Comparison of ENCODE assay signal across 23 cellular contexts in the genomic region with DNA sequence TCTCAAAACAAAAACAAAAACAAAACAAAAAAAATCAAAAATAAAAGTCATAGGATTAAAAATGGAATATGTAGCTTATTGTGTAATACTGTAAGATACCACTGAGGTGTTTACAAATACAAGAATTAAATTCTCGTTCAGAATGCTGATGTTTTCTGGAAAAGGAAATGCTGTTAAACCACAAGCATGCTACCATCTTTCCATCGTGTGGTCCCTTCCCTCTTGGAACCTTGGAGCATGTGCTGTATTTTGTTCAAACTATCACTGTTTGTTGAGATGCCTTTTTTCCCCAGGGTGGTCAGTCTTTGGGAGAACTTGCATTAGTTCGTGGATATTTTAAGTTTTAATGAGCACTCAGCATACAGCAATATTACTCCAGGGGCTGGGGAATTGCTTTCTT.
"Had no signal": no experiment of that assay in that cellular context is flagged by ENCODE, and none has a peak within 500 bp of the region (broad histone marks: within the 10 kb centered on the region; RNA-seq: fewer than 3 reads in every experiment).

No MANE protein-coding gene starts in this region.

- H3K4me3 ChIP-seq: colonic mucosa, esophagus squamous epithelium, gastroesophageal sphincter, heart left ventricle, hepatocyte, lower lobe of right lung, prostate gland, right atrium auricular region, testis, tibial artery had no signal

- ATAC-seq: foreskin keratinocyte; gastroesophageal sphincter; heart left ventricle; left ventricle myocardium superior; lower lobe of right lung; naive thymus-derived CD8-positive, alpha-beta T cell; sciatic nerve; stimulated activated memory B cell treated with anti-CD40 and anti-IgM and Interleukin-4, amounts not matched to agents 10 μg/mL and 1 μg/mL and 100 μg/mL, for 72 hours; stimulated activated naive CD8-positive, alpha-beta T cell treated with anti-CD3 and anti-CD28 coated beads, Interleukin-15, Interleukin-2, amounts not matched to agents 100 U/mL and 50 U/mL, for 24 hours had no signal

- H3K9me3 ChIP-seq: colonic mucosa, esophagus squamous epithelium, gastroesophageal sphincter, heart left ventricle, lower lobe of right lung, prostate gland, right atrium auricular region, testis, tibial artery had no signal

- H3K27ac ChIP-seq: colonic mucosa, epithelial cell of prostate, esophagus squamous epithelium, foreskin keratinocyte, gastroesophageal sphincter, heart left ventricle, hepatocyte, lower lobe of right lung, prostate gland, right atrium auricular region, testis, tibial artery had no signal

- DNase-seq: colonic mucosa; effector CD8-positive, alpha-beta T cell; endodermal cell; esophagus squamous epithelium; foreskin keratinocyte; heart left ventricle; left ventricle myocardium superior; lower lobe of right lung; naive thymus-derived CD8-positive, alpha-beta T cell; nephron progenitor cell; nucleus accumbens; stimulated activated CD4-positive, alpha-beta T cell treated with anti-CD3 and anti-CD28 coated beads, Interleukin-4, amount 100 ng/mL, for 4 hours; stimulated activated naive CD8-positive, alpha-beta T cell treated with anti-CD3 and anti-CD28 coated beads, Interleukin-15, Interleukin-2, amounts not matched to agents 100 U/mL and 50 U/mL, for 24 hours; substantia nigra; testis; tibial artery had no signal

- H3K27me3 ChIP-seq: colonic mucosa, esophagus squamous epithelium, foreskin keratinocyte, gastroesophageal sphincter, heart left ventricle, hepatocyte, right atrium auricular region, testis, tibial artery had no signal

- H3K36me3 ChIP-seq: colonic mucosa, esophagus squamous epithelium, gastroesophageal sphincter, heart left ventricle, lower lobe of right lung, prostate gland, right atrium auricular region, tibial artery had no signal

- H3K4me1 ChIP-seq: colonic mucosa, foreskin keratinocyte, gastroesophageal sphincter, lower lobe of right lung, prostate gland, testis had no signal
